In genomic region chr16:55988013-55988412, GRCh38 we compare ENCODE assay signal across 8 cellular contexts.
"Had no signal": no experiment of that assay in that cellular context is flagged by ENCODE, and none has a peak within 500 bp of the region (broad histone marks: within the 10 kb centered on the region; RNA-seq: fewer than 3 reads in every experiment).

No MANE protein-coding gene starts in this region.

- ATAC-seq: GM12878 had no signal

- FAIRE-seq: G401.6, GM12878, GM12891, GM12892, GM18507, GM19239 had no signal

- DNase-seq: GDM1, GF-D8 had no signal

- H3K4me3 ChIP-seq: GM12878 had no signal
